In the genomic region with DNA sequence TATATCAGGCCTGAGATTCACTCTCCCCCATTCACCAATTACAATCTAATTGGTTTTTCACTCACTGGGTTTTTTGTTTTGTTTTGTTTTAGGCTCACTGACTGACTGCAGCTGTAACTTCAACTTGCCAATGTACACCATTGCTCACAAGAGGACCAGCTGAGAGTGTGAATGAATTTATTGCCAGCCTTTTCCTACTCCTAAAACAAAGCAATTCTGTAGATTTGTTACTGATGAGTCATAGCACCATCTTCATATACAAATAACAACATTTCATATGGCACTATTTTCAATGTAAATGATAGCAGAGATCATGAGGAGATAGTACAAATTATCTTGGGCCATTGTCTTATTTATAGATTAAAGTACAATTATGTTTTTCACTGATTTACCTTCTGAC, we compare ENCODE assay signal across 18 cellular contexts.
A peak's percentile ranks its signal among the peaks of the same experiment; 100 is the strongest.
DNase-seq lines count a peak whose midpoint lies in the region; ATAC-seq and TF ChIP-seq lines count a peak whose summit lies in the region.
"Had no signal": no experiment of that assay in that cellular context is flagged by ENCODE, and none has a peak within 500 bp of the region (broad histone marks: within the 10 kb centered on the region; RNA-seq: fewer than 3 reads in every experiment).

No MANE protein-coding gene starts in this region.

- H3K79me2 ChIP-seq in mammary epithelial cell (ENCODE audit: insufficient read depth, low read length) = no peaks in the 10 kb centered on the region

- H3K9ac ChIP-seq in mammary epithelial cell (ENCODE audit: insufficient read depth, low read length) = no peak overlapping the region
- H3K9ac ChIP-seq: BLaER1 treated with 17β-estradiol and CSF1 and Interleukin-3, amounts not matched to agents 10 nM and 100 nM had no signal

- H2AFZ ChIP-seq in mammary epithelial cell (ENCODE audit: low read depth, low read length) = no peak overlapping the region

- POLR2A ChIA-PET in MCF 10A (lab: Yijun Ruan, JAX) = interaction anchor here (0.7 kb wide), 1 partner anchor 9 kb away, joined by 3 read pairs; no protein-coding TSS in a partner anchor

- no peak overlapping the region for H3K4me3 Mint-ChIP-seq in MCF 10A (ENCODE audit: unreplicated experiment)
- H3K4me3 Mint-ChIP-seq: H9 had no signal

- H3K9me3 Mint-ChIP-seq in MCF 10A (ENCODE audit: unreplicated experiment) = no peaks in the 10 kb centered on the region
- H3K9me3 Mint-ChIP-seq: H9 had no signal

- H3K27ac ChIP-seq in mammary epithelial cell (ENCODE audit: insufficient read depth, low read depth, low read length) (no peak overlapping the region), ascending aorta (no peak overlapping the region)
- H3K27ac ChIP-seq: BLaER1 treated with 17β-estradiol and CSF1 and Interleukin-3, amounts not matched to agents 10 nM and 100 nM had no signal

- H3K4me1 ChIP-seq in mammary epithelial cell (ENCODE audit: insufficient read depth, low read length) (no peaks in the 10 kb centered on the region), ascending aorta (no peaks in the 10 kb centered on the region)
- H3K4me1 ChIP-seq: BLaER1 treated with 17β-estradiol and CSF1 and Interleukin-3, amounts not matched to agents 10 nM and 100 nM had no signal

- no peak overlapping the region for H3K27ac Mint-ChIP-seq in MCF 10A (ENCODE audit: low read depth, unreplicated experiment)
- H3K27ac Mint-ChIP-seq: H9 had no signal

- intact Hi-C loops in MCF 10A (cut with micrococcal nuclease) (loop anchor here (5.0 kb wide), 1 partner anchor 50 kb away; no protein-coding TSS in a partner anchor), mammary epithelial cell (cut with micrococcal nuclease) (no loop called here), ascending aorta (cut with DNase I) (no loop called here)

- CTCF ChIA-PET in MCF 10A (lab: Yijun Ruan, JAX) = no interaction called here
- CTCF ChIA-PET in mammary epithelial cell (lab: Charles Lee; ENCODE audit: low non-redundant PET) = no interaction called here

- H3K4me2 ChIP-seq in mammary epithelial cell (ENCODE audit: insufficient read depth, low read depth, low read length) = no peak overlapping the region
- H3K4me2 ChIP-seq: BLaER1 treated with 17β-estradiol and CSF1 and Interleukin-3, amounts not matched to agents 10 nM and 100 nM had no signal

- H3K36me3 Mint-ChIP-seq in MCF 10A (ENCODE audit: insufficient read depth, unreplicated experiment) = peaks cover 12% of the 10 kb centered on the region

- H3K36me3 ChIP-seq in mammary epithelial cell (ENCODE audit: insufficient read depth, low read length) = no peaks in the 10 kb centered on the region
- H3K36me3 ChIP-seq in ascending aorta = no peaks in the 10 kb centered on the region
- H3K36me3 ChIP-seq: BLaER1 treated with 17β-estradiol and CSF1 and Interleukin-3, amounts not matched to agents 10 nM and 100 nM had no signal

- H3K9me3 ChIP-seq in mammary epithelial cell (replicated peaks; ENCODE audit: insufficient read depth, low read length) (no peaks in the 10 kb centered on the region), ascending aorta (no peaks in the 10 kb centered on the region)
- H3K9me3 ChIP-seq: BLaER1 treated with 17β-estradiol and CSF1 and Interleukin-3, amounts not matched to agents 10 nM and 100 nM had no signal

- no peaks in the 10 kb centered on the region for H4K20me1 ChIP-seq in mammary epithelial cell (ENCODE audit: insufficient read depth, low read length)
- H4K20me1 ChIP-seq: BLaER1 treated with 17β-estradiol and CSF1 and Interleukin-3, amounts not matched to agents 10 nM and 100 nM had no signal

- BruUV-seq in MCF 10A (replicated peaks; lab: Mats Ljungman, UMichigan) (no TSS peak), mammary epithelial cell (replicated peaks; lab: Mats Ljungman, UMichigan) (no TSS peak)

- H3K4me1 Mint-ChIP-seq in MCF 10A (ENCODE audit: insufficient read depth, unreplicated experiment) = peaks cover 14% of the 10 kb centered on the region

- dilution Hi-C loops in mammary epithelial cell (cut with HindIII; ENCODE audit: low sequenced_read_pairs) = no loop called here

- no peak for ATAC-seq in activated CD4-positive, CD25-positive, alpha-beta regulatory T cell treated with anti-CD3 and anti-CD28 coated beads, Interleukin-2, amount 50 U/mL, for 24 hours
- ATAC-seq: SK-N-SH treated with all-trans-retinoic acid at 6 μM for 48 hours had no signal

- H3K27me3 ChIP-seq in mammary epithelial cell (ENCODE audit: insufficient read depth, low read length) (no peaks in the 10 kb centered on the region), ascending aorta (no peaks in the 10 kb centered on the region)
- H3K27me3 ChIP-seq: BLaER1 treated with 17β-estradiol and CSF1 and Interleukin-3, amounts not matched to agents 10 nM and 100 nM had no signal

- no peaks in the 10 kb centered on the region for H3K27me3 Mint-ChIP-seq in MCF 10A (ENCODE audit: insufficient read depth, unreplicated experiment)

- in situ Hi-C loops in mammary epithelial cell (cut with MboI; ENCODE audit: low sequenced_read_pairs in 2 of 2) = no loop called here

- H3K4me3 ChIP-seq in mammary epithelial cell (replicated peaks in 1 of 3; ENCODE audit: insufficient read depth in 1 of 3, low read depth in 2 of 3, low read length in 3 of 3) (no peak overlapping the region), ascending aorta (no peak overlapping the region)
- H3K4me3 ChIP-seq: BLaER1 treated with 17β-estradiol and CSF1 and Interleukin-3, amounts not matched to agents 10 nM and 100 nM had no signal

- peak; percentile 17 for DNase-seq in MCF 10A (ENCODE audit: unreplicated experiment)
- DNase-seq in mammary epithelial cell = no peak
- peak; percentile 59 for DNase-seq in NCI-H446 treated with DMSO at 0.1 percent for 48 hours (lab: John Stamatoyannopoulos, UW)
- DNase-seq in foreskin melanocyte = peak; percentile 36
- DNase-seq in superior temporal gyrus (ENCODE audit: extremely low spot score) = peak; percentile 53
- DNase-seq in NCI-H526 (lab: John Stamatoyannopoulos, UW) = no peak
- DNase-seq in ascending aorta (ENCODE audit: low spot score in 2 of 2) = no peak
- DNase-seq: 8988T, H9, KBM-7, NCI-H1048, NCI-H1436 treated with DMSO at 0.1 percent for 48 hours, NCI-H2029 treated with DMSO at 0.1 percent for 48 hours, NCI-H526 treated with DMSO at 0.1 percent for 48 hours, SHP77 had no signal

- TF ChIP-seq CTCF in MCF 10A (IDR thresholded peaks at IDR 0.05; ENCODE audit: unreplicated experiment) = no peak
- TF ChIP-seq CTCF in mammary epithelial cell (conservative IDR thresholded peaks at IDR 0.05 in 1 of 2, IDR thresholded peaks at IDR 0.05 in 1 of 2; ENCODE audit: extremely low read depth in 1 of 2, insufficient read depth in 1 of 2, low read depth in 1 of 2, low read length in 2 of 2) = no peak
- no peak for TF ChIP-seq CTCF in ascending aorta (IDR thresholded peaks at IDR 0.05)

Comparison
In these comparisons a context has a peak if more than half of its experiments do, and no peak if none do; other contexts are left out.
1. DNase-seq: peak in MCF 10A (single experiment), NCI-H446 treated with DMSO at 0.1 percent for 48 hours (single experiment), foreskin melanocyte (single experiment) and superior temporal gyrus (single experiment); none in mammary epithelial cell (single experiment), NCI-H526 (0 of 2) and ascending aorta (0 of 2).